ENCODE assay signal across 25 cellular contexts in genomic region chr3:178255315-178255714, GRCh38.
DNase-seq lines count a peak whose midpoint lies in the region; ATAC-seq and TF ChIP-seq lines count a peak whose summit lies in the region.
"Had no signal": no experiment of that assay in that cellular context is flagged by ENCODE, and none has a peak within 500 bp of the region (broad histone marks: within the 10 kb centered on the region; RNA-seq: fewer than 3 reads in every experiment).

No MANE protein-coding gene starts in this region.

- no peak for TF ChIP-seq CTCF in Peyer's patch (IDR thresholded peaks at IDR 0.05)

- no peak for ATAC-seq in HG03095 (IDR thresholded peaks at IDR 0.05; ENCODE audit: unreplicated experiment)
- ATAC-seq in GM19452 (IDR thresholded peaks at IDR 0.05; ENCODE audit: unreplicated experiment): no peak
- ATAC-seq: activated naive CD8-positive, alpha-beta T cell treated with anti-CD3 and anti-CD28 coated beads, Interleukin-2, amount 50 U/mL, for 24 hours; naive thymus-derived CD8-positive, alpha-beta T cell had no signal

- H3K4me1 ChIP-seq in GM23248 (ENCODE audit: insufficient read depth) (no peaks in the 10 kb centered on the region), Peyer's patch (no peaks in the 10 kb centered on the region)
- H3K4me1 ChIP-seq: esophagus muscularis mucosa had no signal

- no peaks in the 10 kb centered on the region for H3K79me2 ChIP-seq in GM23248 (ENCODE audit: insufficient read depth)

- H3K4me3 ChIP-seq in GM23248: no peak overlapping the region
- H3K4me3 ChIP-seq in Peyer's patch: no peak overlapping the region
- H3K4me3 ChIP-seq: esophagus muscularis mucosa, uterus had no signal

- no peak overlapping the region for H3K9ac ChIP-seq in GM23248

- in situ Hi-C loops in GM23248 (cut with MboI): no loop called here

- DNase-seq in GM23248 (peak; percentile 8), amniotic epithelial cell (ENCODE audit: low read depth) (peak; percentile 67), fibroblast of peridontal ligament (ENCODE audit: extremely low read depth) (peak; percentile 26), pulmonary artery endothelial cell (ENCODE audit: low read depth, low spot score) (peak; percentile 97), Peyer's patch (no peak), DMS53 treated with DMSO at 0.1 percent for 48 hours (lab: John Stamatoyannopoulos, UW; ENCODE audit: unreplicated experiment) (no peak)
- DNase-seq: activated CD4-positive, alpha-beta T cell treated with anti-CD3 and anti-CD28 coated beads, Interleukin-2, amount 10 ng/mL, durations not matched to agents 24 days and 14 days; activated effector memory CD4-positive, alpha-beta T cell treated with Interleukin-2 at 50 U/mL for 16 hours; activated naive CD8-positive, alpha-beta T cell treated with anti-CD3 and anti-CD28 coated beads, Interleukin-2, amount 50 U/mL, for 24 hours; caudate nucleus; CD4-positive, alpha-beta memory T cell; DMS153; islet precursor cell; KBM-7; naive thymus-derived CD8-positive, alpha-beta T cell; NCI-H1092; NCI-H2107; NCI-H524; stimulated activated CD8-positive, alpha-beta memory T cell treated with anti-CD3 and anti-CD28 coated beads, Interleukin-4, amount 100 ng/mL, for 48 hours; substantia nigra; SW 1271; uterus had no signal

- H3K9me2 ChIP-seq in GM23248 (ENCODE audit: insufficient read depth): no peaks in the 10 kb centered on the region

- no peaks in the 10 kb centered on the region for H3F3A ChIP-seq in GM23248 (ENCODE audit: insufficient read depth)

- no peak for TF ChIP-seq POLR2A in Peyer's patch (IDR thresholded peaks at IDR 0.05)

- H3K36me3 ChIP-seq in GM23248 (ENCODE audit: low read depth): no peaks in the 10 kb centered on the region
- no peaks in the 10 kb centered on the region for H3K36me3 ChIP-seq in Peyer's patch
- H3K36me3 ChIP-seq: esophagus muscularis mucosa, uterus had no signal

- WGBS in GM23248 (ENCODE audit: low coverage in 1 of 2, low lambda C conversion rate in 2 of 2, missing lambda C conversion rate in 2 of 2), 2 experiments: 66 to 80% methylated on average over 2 of the region's 2 CpGs

- H3K27me3 ChIP-seq in GM23248 (replicated peaks; ENCODE audit: insufficient read depth): no peaks in the 10 kb centered on the region
- H3K27me3 ChIP-seq in Peyer's patch: no peaks in the 10 kb centered on the region
- H3K27me3 ChIP-seq: esophagus muscularis mucosa, uterus had no signal

- H3K9me3 ChIP-seq in GM23248 (ENCODE audit: low read depth) (no peaks in the 10 kb centered on the region), Peyer's patch (no peaks in the 10 kb centered on the region)
- H3K9me3 ChIP-seq: esophagus muscularis mucosa, uterus had no signal

- H3K27ac ChIP-seq in GM23248 (no peak overlapping the region), Peyer's patch (no peak overlapping the region)
- H3K27ac ChIP-seq: esophagus muscularis mucosa, uterus had no signal

- H3K4me2 ChIP-seq in GM23248 (ENCODE audit: unreplicated experiment): no peak overlapping the region

- H4K20me1 ChIP-seq in GM23248 (ENCODE audit: insufficient read depth): no peaks in the 10 kb centered on the region

- no peak overlapping the region for H2AFZ ChIP-seq in GM23248

Comparison
In these comparisons a context has a peak if more than half of its experiments do, and no peak if none do; other contexts are left out.
1. DNase-seq: peak in GM23248 (single experiment), amniotic epithelial cell (single experiment), fibroblast of peridontal ligament (single experiment) and pulmonary artery endothelial cell (single experiment); none in Peyer's patch (0 of 3) and DMS53 treated with DMSO at 0.1 percent for 48 hours (single experiment).